ENCODE assay signal across 8 cellular contexts in the genomic region with DNA sequence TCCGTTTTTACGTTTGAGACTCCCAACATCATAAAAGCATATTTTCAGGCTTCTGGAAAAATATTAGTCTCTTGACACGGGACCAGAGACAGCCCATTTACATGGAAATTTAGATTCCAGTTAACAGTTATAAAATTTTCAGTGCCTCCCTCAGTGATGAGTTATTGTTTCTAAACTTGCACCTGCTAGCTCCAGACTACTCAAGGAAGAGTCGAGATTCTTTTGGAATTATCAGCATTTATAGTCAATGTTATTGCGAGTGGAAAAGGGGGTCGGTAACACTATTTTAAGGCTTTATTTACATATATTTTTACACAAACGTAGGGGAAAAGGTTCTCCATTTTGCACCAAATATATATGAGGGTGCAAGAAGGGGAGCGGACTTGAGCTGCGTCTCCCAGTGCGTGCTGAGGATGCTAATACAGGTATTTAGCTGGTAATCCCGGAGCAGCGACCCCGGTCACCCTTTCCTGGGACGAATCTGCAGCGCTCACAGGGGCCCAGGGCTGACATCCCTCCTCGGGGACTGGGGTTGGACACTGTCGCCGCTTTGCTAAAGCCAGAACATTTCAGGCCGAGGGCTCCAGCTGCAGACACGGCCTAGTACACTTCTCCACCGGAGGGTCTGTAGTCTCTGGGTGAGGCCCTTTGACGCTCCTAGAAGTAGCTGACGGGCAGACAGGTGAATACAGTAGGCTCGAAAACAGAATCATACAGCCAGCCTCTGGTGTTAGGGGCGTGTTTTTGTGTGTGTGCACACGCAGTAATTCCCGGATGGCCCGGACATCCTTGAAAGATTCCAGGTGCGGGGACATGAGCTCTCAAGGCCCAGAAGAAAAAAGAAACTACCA. TPM values are rescaled to one million over a fixed set of nuclear protein-coding genes. Genes with fewer than 3 reads are reported as not detected.
A peak's percentile ranks its signal among the peaks of the same experiment; 100 is the strongest.
DNase-seq lines count a peak whose midpoint lies in the region; ATAC-seq and TF ChIP-seq lines count a peak whose summit lies in the region.

No MANE protein-coding gene starts in this region.

- H3K9me3 ChIP-seq in heart left ventricle (no peaks in the 10 kb centered on the region), mesenchymal stem cell (ENCODE audit: control insufficient read depth, low read length) (no peaks in the 10 kb centered on the region), uterus (no peaks in the 10 kb centered on the region)

- intact Hi-C loops in heart left ventricle (cut with DNase I) = loop anchor here in 7 of 10 donors (1.0 to 10.0 kb wide), 5 partner anchors 9 to 165 kb away; partner anchors contain the start of genes PCNP (in 7 of the 7), RPL24 (in 4 of the 7) and SENP7 (in 1 of the 7)
- intact Hi-C loops in cardiac septum (cut with DNase I) = loop anchor here (1.0 to 2.0 kb wide), 2 partner anchors 9 to 165 kb away; partner anchors contain the start of genes RPL24 and SENP7
- intact Hi-C loops in MCF 10A (cut with micrococcal nuclease) = loop anchor here (1.0 to 2.0 kb wide), 3 partner anchors 9 to 103 kb away; partner anchors contain the start of genes CEP97, PCNP and RPL24
- intact Hi-C loops in uterus (cut with DNase I; ENCODE audit: low total_unique reads) = loop anchor here (10.0 kb wide), 1 partner anchor 103 kb away; the partner anchor contains the start of gene PCNP

- no peak for TF ChIP-seq POLR2A in heart left ventricle (IDR thresholded peaks at IDR 0.05)
- no peak for TF ChIP-seq POLR2A in uterus (IDR thresholded peaks at IDR 0.05)

- 49 to 53% (median 49%) methylated on average over 25 to 29 of the region's 29 CpGs for WGBS in heart left ventricle, 4 donors
- WGBS in mesenchymal stem cell = 72% methylated on average over 25 of the region's 29 CpGs

- no peak overlapping the region for H2BK12ac ChIP-seq in mesenchymal stem cell (ENCODE audit: low read length in 2 of 2)

- H3K23ac ChIP-seq in mesenchymal stem cell (ENCODE audit: low read length in 2 of 2) = no peak overlapping the region

- H3K9me3 Mint-ChIP-seq in MCF 10A (ENCODE audit: unreplicated experiment) = no peaks in the 10 kb centered on the region

- H3K36me3 Mint-ChIP-seq in MCF 10A (ENCODE audit: insufficient read depth, unreplicated experiment) = peaks cover 55% of the 10 kb centered on the region

- peak overlapping the region; percentile 78 for H3K9ac ChIP-seq in mesenchymal stem cell (ENCODE audit: low read length)

- H2AK5ac ChIP-seq in mesenchymal stem cell (ENCODE audit: low read length, severe bottlenecking) = no peak overlapping the region

- DNase-seq in heart left ventricle = peak in 1 of 5 donors; percentile 32
- DNase-seq in cardiac septum (ENCODE audit: low spot score) = no peak
- DNase-seq in MCF 10A (ENCODE audit: unreplicated experiment) = no peak
- DNase-seq in mesenchymal stem cell = no peak
- peak; percentile 28 to 37 for DNase-seq in uterus
- no peak for DNase-seq in central memory CD4-positive, alpha-beta T cell
- no peak for DNase-seq in NCI-H2029 (lab: John Stamatoyannopoulos, UW)

- H3K36me3 ChIP-seq in heart left ventricle = peaks cover 0 to 44% (median 33%) of the 10 kb centered on the region in 9 donors
- peaks cover 24 to 29% of the 10 kb centered on the region in 2 experiments for H3K36me3 ChIP-seq in mesenchymal stem cell (ENCODE audit: control insufficient read depth in 1 of 2, insufficient read depth in 2 of 2, low read depth in 1 of 2, low read length in 2 of 2)
- H3K36me3 ChIP-seq in uterus = no peaks in the 10 kb centered on the region

- POLR2A ChIA-PET in MCF 10A (lab: Yijun Ruan, JAX) = interaction anchor here (0.5 to 7.4 kb wide), 16 partner anchors 9 to 1836 kb away, joined by 3 to 180 read pairs (median 5); partner anchors contain the start of genes CEP97, PCNP and RPL24

- H2BK5ac ChIP-seq in mesenchymal stem cell (ENCODE audit: low read depth, low read length, poor library complexity, severe bottlenecking) = no peak overlapping the region

- no peak overlapping the region for H3K4ac ChIP-seq in mesenchymal stem cell (ENCODE audit: low read depth in 1 of 2, low read length in 2 of 2)

- no peak overlapping the region for H2BK120ac ChIP-seq in mesenchymal stem cell (ENCODE audit: low read depth, low read length)

- H3K27me3 ChIP-seq in heart left ventricle = no peaks in the 10 kb centered on the region
- no peaks in the 10 kb centered on the region for H3K27me3 ChIP-seq in mesenchymal stem cell (ENCODE audit: control insufficient read depth in 1 of 2, insufficient read depth in 1 of 2, low read length in 2 of 2)
- H3K27me3 ChIP-seq in uterus = no peaks in the 10 kb centered on the region

- no peak overlapping the region for H2BK15ac ChIP-seq in mesenchymal stem cell (ENCODE audit: low read depth, poor library complexity, severe bottlenecking)

- CTCF ChIA-PET in MCF 10A (lab: Yijun Ruan, JAX) = interaction anchor here (0.7 to 2.0 kb wide), 9 partner anchors 9 to 104 kb away, joined by 3 to 9 read pairs (median 6); partner anchors contain the start of genes PCNP and RPL24

- peaks cover 3% of the 10 kb centered on the region for H3K79me1 ChIP-seq in mesenchymal stem cell (replicated peaks; ENCODE audit: low read length, poor library complexity, severe bottlenecking)

- H3K4me1 Mint-ChIP-seq in MCF 10A (ENCODE audit: insufficient read depth, unreplicated experiment) = peaks cover 31% of the 10 kb centered on the region

- peak overlapping the region; percentile 31 for H3K4me2 ChIP-seq in mesenchymal stem cell (ENCODE audit: low read length, poor library complexity, severe bottlenecking)

- H3K27me3 Mint-ChIP-seq in MCF 10A (ENCODE audit: insufficient read depth, unreplicated experiment) = no peaks in the 10 kb centered on the region

- ATAC-seq in heart left ventricle = no peak
- no peak for ATAC-seq in GM21786 (IDR thresholded peaks at IDR 0.05; ENCODE audit: unreplicated experiment)

- no peak overlapping the region for H2AFZ ChIP-seq in mesenchymal stem cell (ENCODE audit: low read depth, low read length)

- BruUV-seq in MCF 10A (replicated peaks; lab: Mats Ljungman, UMichigan) = TSS peak; percentile 53

- H3K27ac Mint-ChIP-seq in MCF 10A (ENCODE audit: low read depth, unreplicated experiment) = peak overlapping the region; percentile 93

- H3K4me1 ChIP-seq in heart left ventricle (peaks cover 0 to 45% (median 12%) of the 10 kb centered on the region in 12 donors), mesenchymal stem cell (ENCODE audit: control insufficient read depth, insufficient read depth, low read depth, low read length) (peaks cover 15% of the 10 kb centered on the region), uterus (peaks cover 0 to 7% of the 10 kb centered on the region in 2 donors)

- H3K4me3 ChIP-seq in heart left ventricle (peak overlapping the region in 11 of 12 donors; percentile 3 to 97 (median 80)), mesenchymal stem cell (ENCODE audit: insufficient read depth in 1 of 2, low read depth in 1 of 2, low read length in 2 of 2) (peak overlapping the region in 1 of 2 experiments; percentile 99), uterus (peak overlapping the region; percentile 20 to 95)

- no peak overlapping the region for H3K18ac ChIP-seq in mesenchymal stem cell (ENCODE audit: low read depth in 1 of 2, low read length in 2 of 2)

- TF ChIP-seq CTCF in heart left ventricle (IDR thresholded peaks at IDR 0.05) (no peak), MCF 10A (IDR thresholded peaks at IDR 0.05; ENCODE audit: unreplicated experiment) (no peak), uterus (IDR thresholded peaks at IDR 0.05) (no peak)

- H4K91ac ChIP-seq in mesenchymal stem cell (ENCODE audit: low read length) = no peak overlapping the region

- peak overlapping the region; percentile 82 for H3K4me3 Mint-ChIP-seq in MCF 10A (ENCODE audit: unreplicated experiment)

- H4K8ac ChIP-seq in mesenchymal stem cell (ENCODE audit: low read length) = no peak overlapping the region

- H3K27ac ChIP-seq in heart left ventricle (peak overlapping the region in 11 of 12 donors; percentile 16 to 100 (median 97)), mesenchymal stem cell (ENCODE audit: low read length, poor library complexity, severe bottlenecking) (peak overlapping the region; percentile 10), uterus (peak overlapping the region; percentile 57 to 92)

- H3K14ac ChIP-seq in mesenchymal stem cell (ENCODE audit: low read length in 2 of 2) = no peak overlapping the region

RNA-seq across cellular contexts. Expression of gene ZBTB11, which starts 0.7 kb away (rescaled TPM):
- 10 to 100 TPM in 5 of 9 donors, 1 to 10 TPM in 4; 8.6 to 12.9 (median 10.4) TPM for total RNA-seq in heart left ventricle
- 1 to 10 TPM; 4.6 to 6.0 TPM for polyA plus RNA-seq in heart left ventricle
- total RNA-seq in cardiac septum = 8.4 TPM
- total RNA-seq in MCF 10A (2022) = 28.9 and 30.0 TPM in 2 replicates
- polyA plus RNA-seq in mesenchymal stem cell (2013, experiment 1 of 2) = 7.1 TPM
- 7.2 TPM for polyA plus RNA-seq in mesenchymal stem cell (2013, experiment 2 of 2)
- total RNA-seq in uterus = 10 to 100 TPM; 16.1 to 42.0 (median 25.7) TPM

RNA-seq across cellular contexts. Expression of gene RPL24, which starts 8.9 kb away (rescaled TPM):
- total RNA-seq in heart left ventricle (1,000 to 10,000 TPM in 2 of 9 donors, 100 to 1,000 TPM in 7; 673 to 1,075 (median 848) TPM), cardiac septum (569 TPM), MCF 10A (2022) (1,386 and 1,793 TPM in 2 replicates), uterus (1,000 to 10,000 TPM; 1,386 to 3,757 (median 1,892) TPM)
- polyA plus RNA-seq in heart left ventricle = 1,000 to 10,000 TPM; 2,429 to 2,669 TPM
- polyA plus RNA-seq in mesenchymal stem cell (2013, experiment 1 of 2) = 2,151 TPM
- 2,096 TPM for polyA plus RNA-seq in mesenchymal stem cell (2013, experiment 2 of 2)

RNA-seq across cellular contexts. Expression of gene CEP97, which starts 46.8 kb away (rescaled TPM):
- total RNA-seq in heart left ventricle (10 to 100 TPM in 3 of 9 donors, 1 to 10 TPM in 6; 5.1 to 12.3 (median 6.9) TPM), cardiac septum (7.9 TPM), MCF 10A (2022) (11.5 and 14.2 TPM in 2 replicates), uterus (10 to 100 TPM in 3 of 4 donors, 1 to 10 TPM in 1; 5.1 to 39.5 (median 17.0) TPM)
- 1 to 10 TPM; 1.9 to 3.3 TPM for polyA plus RNA-seq in heart left ventricle
- 3.4 TPM for polyA plus RNA-seq in mesenchymal stem cell (2013, experiment 1 of 2)
- polyA plus RNA-seq in mesenchymal stem cell (2013, experiment 2 of 2) = 3.7 TPM

Comparison
In these comparisons a context has a peak if more than half of its experiments do, and no peak if none do; other contexts are left out.
1. DNase-seq: peak in uterus (2 of 2); none in cardiac septum (single experiment), MCF 10A (single experiment), mesenchymal stem cell (single experiment), central memory CD4-positive, alpha-beta T cell (single experiment) and NCI-H2029 (single experiment).
2. H3K27ac ChIP-seq: peak in every context shown above with its lines; median percentile 97 in heart left ventricle; 74 in uterus; 10 in mesenchymal stem cell.